In genomic region chr2:114346658-114347057, GRCh38 we compare ENCODE assay signal across 26 cellular contexts.
"Had no signal": no experiment of that assay in that cellular context is flagged by ENCODE, and none has a peak within 500 bp of the region (broad histone marks: within the 10 kb centered on the region; RNA-seq: fewer than 3 reads in every experiment).

No MANE protein-coding gene starts in this region.

- H3K27ac ChIP-seq: colonic mucosa, epithelial cell of prostate, esophagus squamous epithelium, gastrocnemius medialis, heart right ventricle, left lung, lower lobe of right lung had no signal

- H3K27me3 ChIP-seq: colonic mucosa, esophagus squamous epithelium, gastrocnemius medialis, left lung had no signal

- H3K4me3 ChIP-seq: colonic mucosa, esophagus squamous epithelium, gastrocnemius medialis, heart right ventricle, left lung, lower lobe of right lung, mucosa of descending colon had no signal

- H3K9me3 ChIP-seq: colonic mucosa, esophagus squamous epithelium, gastrocnemius medialis, left lung, lower lobe of right lung, mucosa of descending colon had no signal

- ATAC-seq: effector memory CD8-positive, alpha-beta T cell; esophagus mucosa; gastrocnemius medialis; left lung; left ventricle myocardium superior; lower lobe of right lung; mucosa of descending colon had no signal

- H3K4me1 ChIP-seq: colonic mucosa, esophagus squamous epithelium, gastrocnemius medialis, heart right ventricle, left lung, lower lobe of right lung had no signal

- DNase-seq: colonic mucosa; cortex of kidney; effector CD8-positive, alpha-beta T cell; effector memory CD8-positive, alpha-beta T cell; endodermal cell; erythroblast; esophagus squamous epithelium; foreskin fibroblast; foreskin melanocyte; gastrocnemius medialis; glutamatergic neuron; head of caudate nucleus; heart right ventricle; hypothalamus; immature natural killer cell; islet precursor cell; kidney; kidney glomerular epithelial cell; left lung; left ventricle myocardium superior; lower lobe of right lung; mesenchymal stem cell; mucosa of descending colon; naive B cell had no signal

- H3K36me3 ChIP-seq: colonic mucosa, esophagus squamous epithelium, gastrocnemius medialis, heart right ventricle, left lung, lower lobe of right lung had no signal
